ENCODE assay signal across 27 cellular contexts in genomic region chr20:32872266-32872665, GRCh38. TPM values are rescaled to one million over a fixed set of nuclear protein-coding genes. Genes with fewer than 3 reads are reported as not detected.
"Had no signal": no experiment of that assay in that cellular context is flagged by ENCODE, and none has a peak within 500 bp of the region (broad histone marks: within the 10 kb centered on the region; RNA-seq: fewer than 3 reads in every experiment).

No MANE protein-coding gene starts in this region.

- H3K9me3 ChIP-seq: ascending aorta, body of pancreas, SJCRH30, SK-N-SH had no signal

- H3K27me3 Mint-ChIP-seq: activated CD8-positive, alpha-beta memory T cell treated with anti-CD3 and anti-CD28 coated beads, Interleukin-2, amount 10 ng/mL, durations not matched to agents 7 days and 5 days; activated naive CD4-positive, alpha-beta T cell treated with anti-CD3 and anti-CD28 coated beads, Interleukin-2, amount 50 U/mL, for 24 hours; activated T-cell treated with anti-CD3 and anti-CD28 coated beads, Interleukin-2, amount 50 U/mL, for 24 hours had no signal

- H3K9me2 ChIP-seq: SK-N-SH had no signal

- H3K36me3 ChIP-seq: ascending aorta, SJCRH30 had no signal

- H3K27me3 ChIP-seq: ascending aorta, body of pancreas, SJCRH30 had no signal

- ATAC-seq: activated CD8-positive, alpha-beta memory T cell treated with anti-CD3 and anti-CD28 coated beads, Interleukin-2, amount 10 ng/mL, durations not matched to agents 7 days and 5 days; body of pancreas; Panc1 had no signal

- H3K9me3 Mint-ChIP-seq: activated naive CD4-positive, alpha-beta T cell treated with anti-CD3 and anti-CD28 coated beads, Interleukin-2, amount 50 U/mL, for 24 hours; activated T-cell treated with anti-CD3 and anti-CD28 coated beads, Interleukin-2, amount 50 U/mL, for 24 hours; activated T-helper 1 cell treated with anti-CD3 and anti-CD28 coated beads, Interleukin-12 subunit alpha, Interleukin-12 subunit beta, Interleukin-2, Interleukin-4 antibody, amounts not matched to agents 30 ng/mL and 10 ng/mL and 1 ng/mL, durations not matched to agents 14 hours and 24 hours and 36 hours; WTC11 had no signal

- H3K4me1 Mint-ChIP-seq: activated CD8-positive, alpha-beta memory T cell treated with anti-CD3 and anti-CD28 coated beads, Interleukin-2, amount 10 ng/mL, durations not matched to agents 7 days and 5 days; activated naive CD4-positive, alpha-beta T cell treated with anti-CD3 and anti-CD28 coated beads, Interleukin-2, amount 50 U/mL, for 24 hours; WTC11 had no signal

- H3K4me1 ChIP-seq: ascending aorta, body of pancreas had no signal

- H3K4me3 ChIP-seq: ascending aorta, body of pancreas, SJCRH30 had no signal

- H3K4me3 Mint-ChIP-seq: activated CD8-positive, alpha-beta memory T cell treated with anti-CD3 and anti-CD28 coated beads, Interleukin-2, amount 10 ng/mL, durations not matched to agents 7 days and 5 days; activated naive CD4-positive, alpha-beta T cell treated with anti-CD3 and anti-CD28 coated beads, Interleukin-2, amount 50 U/mL, for 24 hours; activated T-cell treated with anti-CD3 and anti-CD28 coated beads, Interleukin-2, amount 50 U/mL, for 24 hours; activated T-helper 1 cell treated with anti-CD3 and anti-CD28 coated beads, Interleukin-12 subunit alpha, Interleukin-12 subunit beta, Interleukin-2, Interleukin-4 antibody, amounts not matched to agents 30 ng/mL and 10 ng/mL and 1 ng/mL, durations not matched to agents 14 hours and 24 hours and 36 hours; WTC11 had no signal

- H3K27ac Mint-ChIP-seq: activated CD8-positive, alpha-beta memory T cell treated with anti-CD3 and anti-CD28 coated beads, Interleukin-2, amount 10 ng/mL, durations not matched to agents 7 days and 5 days; activated naive CD4-positive, alpha-beta T cell treated with anti-CD3 and anti-CD28 coated beads, Interleukin-2, amount 50 U/mL, for 24 hours; activated T-cell treated with anti-CD3 and anti-CD28 coated beads, Interleukin-2, amount 50 U/mL, for 24 hours; activated T-helper 1 cell treated with anti-CD3 and anti-CD28 coated beads, Interleukin-12 subunit alpha, Interleukin-12 subunit beta, Interleukin-2, Interleukin-4 antibody, amounts not matched to agents 30 ng/mL and 10 ng/mL and 1 ng/mL, durations not matched to agents 14 hours and 24 hours and 36 hours; WTC11 had no signal

- H3K27ac ChIP-seq: ascending aorta, body of pancreas, SJCRH30 had no signal

- H3K36me3 Mint-ChIP-seq: activated CD8-positive, alpha-beta memory T cell treated with anti-CD3 and anti-CD28 coated beads, Interleukin-2, amount 10 ng/mL, durations not matched to agents 7 days and 5 days; WTC11 had no signal

- DNase-seq: activated CD4-positive, alpha-beta T cell treated with anti-CD3 and anti-CD28 coated beads for 48 hours; activated CD4-positive, alpha-beta T cell treated with anti-CD3 and anti-CD28 coated beads, Interleukin-2, amount 50 U/mL, for 4 hours; activated CD4-positive, CD25-positive, alpha-beta regulatory T cell treated with anti-CD3 and anti-CD28 coated beads, Interleukin-2, amount 50 U/mL, for 72 hours; activated CD8-positive, alpha-beta memory T cell treated with anti-CD3 and anti-CD28 coated beads, Interleukin-2, amount 10 ng/mL, durations not matched to agents 7 days and 5 days; activated effector memory CD4-positive, alpha-beta T cell treated with Interleukin-2 at 50 U/mL for 16 hours; activated naive CD4-positive, alpha-beta T cell; activated T-cell treated with anti-CD3 and anti-CD28 coated beads, Interleukin-2, amount 50 U/mL, for 24 hours; body of pancreas; central memory CD4-positive, alpha-beta T cell; NCI-H1092; NCI-H1417; NCI-H1930; NCI-H345; NCI-H510A; NCI-H526 treated with DMSO at 0.1 percent for 48 hours; NK-92 treated with Interleukin-12 subunit alpha and Interleukin-12 subunit beta, amount 100 ng/mL, for 24 hours; OCI-M1; Right ventricle myocardium superior; RPMI8226; SJCRH30; SK-N-SH had no signal

- H3K4me2 ChIP-seq: SK-N-SH had no signal

- H3K9ac ChIP-seq: SK-N-SH had no signal

RNA-seq across cellular contexts. Expression of gene EFCAB8, which starts 13.5 kb away (rescaled TPM):
- total RNA-seq: ascending aorta, M059J, Right ventricle myocardium superior had no signal
- polyA plus RNA-seq: SK-N-SH had no signal
